Comparison of ENCODE assay signal across 2 cellular contexts in genomic region chr12:110917961-110918360, GRCh38.
A peak's percentile ranks its signal among the peaks of the same experiment; 100 is the strongest.
TF ChIP-seq lines count a peak whose summit lies in the region.

No MANE protein-coding gene starts in this region.

TF ChIP-seq in SK-N-SH, 30 proteins besides CTCF, POLR2A, EP300 and RAD21:
- no peak for TF ChIP-seq GABPA (IDR thresholded peaks at IDR 0.05; ENCODE audit: low read depth)
- TF ChIP-seq FOSL2 (IDR thresholded peaks at IDR 0.05; ENCODE audit: borderline replicate concordance, low read depth): 0 out of 2 replicates have a peak, but pooled peaks have one; percentile 18
- TF ChIP-seq YY1 (IDR thresholded peaks at IDR 0.05; ENCODE audit: low read depth): no peak

TF ChIP-seq in SK-N-SH treated with all-trans-retinoic acid at 6 μM for 48 hours, 23 proteins besides CTCF, POLR2A, EP300 and RAD21:
- TF ChIP-seq ZFP3 (CRISPR knock-in tag; IDR thresholded peaks at IDR 0.05): no peak
- no peak for TF ChIP-seq ARNTL (CRISPR knock-in tag; IDR thresholded peaks at IDR 0.05; ENCODE audit: borderline replicate concordance, low read depth)
- TF ChIP-seq, protein P1, sequence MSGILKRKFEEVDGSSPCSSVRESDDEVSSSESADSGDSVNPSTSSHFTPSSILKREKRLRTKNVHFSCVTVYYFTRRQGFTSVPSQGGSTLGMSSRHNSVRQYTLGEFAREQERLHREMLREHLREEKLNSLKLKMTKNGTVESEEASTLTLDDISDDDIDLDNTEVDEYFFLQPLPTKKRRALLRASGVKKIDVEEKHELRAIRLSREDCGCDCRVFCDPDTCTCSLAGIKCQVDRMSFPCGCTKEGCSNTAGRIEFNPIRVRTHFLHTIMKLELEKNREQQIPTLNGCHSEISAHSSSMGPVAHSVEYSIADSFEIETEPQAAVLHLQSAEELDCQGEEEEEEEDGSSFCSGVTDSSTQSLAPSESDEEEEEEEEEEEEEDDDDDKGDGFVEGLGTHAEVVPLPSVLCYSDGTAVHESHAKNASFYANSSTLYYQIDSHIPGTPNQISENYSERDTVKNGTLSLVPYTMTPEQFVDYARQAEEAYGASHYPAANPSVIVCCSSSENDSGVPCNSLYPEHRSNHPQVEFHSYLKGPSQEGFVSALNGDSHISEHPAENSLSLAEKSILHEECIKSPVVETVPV (CRISPR knock-in tag; IDR thresholded peaks at IDR 0.05): no peak
- TF ChIP-seq ZC3H10 (CRISPR knock-in tag; IDR thresholded peaks at IDR 0.05): no peak
- no peak for TF ChIP-seq ZNF70 (CRISPR knock-in tag; IDR thresholded peaks at IDR 0.05)
- TF ChIP-seq, protein P2, sequence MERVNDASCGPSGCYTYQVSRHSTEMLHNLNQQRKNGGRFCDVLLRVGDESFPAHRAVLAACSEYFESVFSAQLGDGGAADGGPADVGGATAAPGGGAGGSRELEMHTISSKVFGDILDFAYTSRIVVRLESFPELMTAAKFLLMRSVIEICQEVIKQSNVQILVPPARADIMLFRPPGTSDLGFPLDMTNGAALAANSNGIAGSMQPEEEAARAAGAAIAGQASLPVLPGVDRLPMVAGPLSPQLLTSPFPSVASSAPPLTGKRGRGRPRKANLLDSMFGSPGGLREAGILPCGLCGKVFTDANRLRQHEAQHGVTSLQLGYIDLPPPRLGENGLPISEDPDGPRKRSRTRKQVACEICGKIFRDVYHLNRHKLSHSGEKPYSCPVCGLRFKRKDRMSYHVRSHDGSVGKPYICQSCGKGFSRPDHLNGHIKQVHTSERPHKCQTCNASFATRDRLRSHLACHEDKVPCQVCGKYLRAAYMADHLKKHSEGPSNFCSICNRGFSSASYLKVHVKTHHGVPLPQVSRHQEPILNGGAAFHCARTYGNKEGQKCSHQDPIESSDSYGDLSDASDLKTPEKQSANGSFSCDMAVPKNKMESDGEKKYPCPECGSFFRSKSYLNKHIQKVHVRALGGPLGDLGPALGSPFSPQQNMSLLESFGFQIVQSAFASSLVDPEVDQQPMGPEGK (CRISPR knock-in tag; IDR thresholded peaks at IDR 0.05; ENCODE audit: borderline replicate concordance): no peak
- no peak for TF ChIP-seq TSHZ2 (CRISPR knock-in tag; IDR thresholded peaks at IDR 0.05)
- no peak for TF ChIP-seq TOX (CRISPR knock-in tag; IDR thresholded peaks at IDR 0.05; ENCODE audit: borderline replicate concordance)
- no peak for TF ChIP-seq PPARA (CRISPR knock-in tag; IDR thresholded peaks at IDR 0.05; ENCODE audit: borderline replicate concordance)
